In the genomic region with DNA sequence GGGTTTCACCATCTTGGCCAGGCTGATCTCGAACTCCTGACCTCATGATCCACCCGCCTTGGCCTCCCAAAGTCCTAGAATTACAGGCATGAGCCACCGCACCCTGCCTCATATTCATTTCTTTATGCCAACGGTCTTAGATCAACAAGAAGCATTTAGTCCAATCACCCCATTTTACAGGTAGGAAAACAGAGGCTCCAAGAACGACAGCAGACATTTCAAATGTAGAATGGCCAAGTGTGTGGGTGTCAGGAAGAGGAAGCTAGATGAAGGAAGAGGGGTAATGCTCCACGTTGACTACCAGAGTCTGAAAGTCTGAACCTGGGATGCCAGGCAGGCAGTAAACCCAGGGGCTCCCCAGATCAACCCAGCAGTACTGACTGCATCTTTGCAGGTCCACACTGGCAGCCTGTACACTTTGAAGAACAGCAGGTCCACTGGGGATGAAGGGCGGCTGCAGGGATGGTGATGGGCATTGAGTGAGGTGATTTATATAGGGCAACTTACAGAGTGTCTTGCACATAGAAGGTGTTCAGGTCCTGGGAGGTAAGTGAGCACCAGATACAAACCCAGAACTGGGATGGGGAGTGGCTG, we compare ENCODE assay signal across 16 cellular contexts.
DNase-seq lines count a peak whose midpoint lies in the region; ATAC-seq and TF ChIP-seq lines count a peak whose summit lies in the region.
"Had no signal": no experiment of that assay in that cellular context is flagged by ENCODE, and none has a peak within 500 bp of the region (broad histone marks: within the 10 kb centered on the region; RNA-seq: fewer than 3 reads in every experiment).

No MANE protein-coding gene starts in this region.

- no peaks in the 10 kb centered on the region for H4K20me1 ChIP-seq in PC-3 (ENCODE audit: low read length)
- no peaks in the 10 kb centered on the region for H4K20me1 ChIP-seq in mammary epithelial cell (ENCODE audit: insufficient read depth, low read length)

- H3K4me1 Mint-ChIP-seq in nephron: peaks cover 72% of the 10 kb centered on the region
- H3K4me1 Mint-ChIP-seq in CD4-positive, alpha-beta T cell (ENCODE audit: low read depth): no peaks in the 10 kb centered on the region

- no peak overlapping the region; the same call in 1 of the 2 replicates for H3K9ac ChIP-seq in PC-3 (ENCODE audit: low read length)
- H3K9ac ChIP-seq in mammary epithelial cell (ENCODE audit: insufficient read depth, low read length): no peak overlapping the region

- H3K36me3 ChIP-seq in PC-3 (ENCODE audit: low read depth, low read length): no peaks in the 10 kb centered on the region
- H3K36me3 ChIP-seq in mammary epithelial cell (ENCODE audit: insufficient read depth, low read length): no peaks in the 10 kb centered on the region
- H3K36me3 ChIP-seq in thyroid gland: no peaks in the 10 kb centered on the region
- H3K36me3 ChIP-seq in tibial nerve: no peaks in the 10 kb centered on the region
- H3K36me3 ChIP-seq: HAP-1 had no signal

- TF ChIP-seq POLR2A in thyroid gland (IDR thresholded peaks at IDR 0.05) (no peak), tibial nerve (IDR thresholded peaks at IDR 0.05) (no peak)

- no peaks in the 10 kb centered on the region for H3K9me3 Mint-ChIP-seq in nephron
- H3K9me3 Mint-ChIP-seq in CD4-positive, alpha-beta T cell: no peaks in the 10 kb centered on the region

- H2AFZ ChIP-seq in PC-3 (ENCODE audit: low read length) (no peak overlapping the region), mammary epithelial cell (ENCODE audit: low read depth, low read length) (no peak overlapping the region)

- ATAC-seq in PC-3: no peak
- ATAC-seq in CD4-positive, alpha-beta T cell (ENCODE audit: poor library complexity): no peak
- ATAC-seq in HG02973 (IDR thresholded peaks at IDR 0.05; ENCODE audit: unreplicated experiment): no peak

- H3K4me1 ChIP-seq in PC-3 (ENCODE audit: insufficient read depth, low read length) (peaks cover 68% of the 10 kb centered on the region), mammary epithelial cell (ENCODE audit: insufficient read depth, low read length) (peaks cover 74% of the 10 kb centered on the region), thyroid gland (peaks cover 43 to 47% of the 10 kb centered on the region in 2 donors), tibial nerve (peaks cover 0 to 39% (median 0%) of the 10 kb centered on the region in 4 donors)
- H3K4me1 ChIP-seq: HAP-1 had no signal

- dilution Hi-C loops in mammary epithelial cell (cut with HindIII; ENCODE audit: low sequenced_read_pairs): no loop called here

- H3F3A ChIP-seq in PC-3 (ENCODE audit: low read length, unreplicated experiment): peaks cover 4% of the 10 kb centered on the region

- in situ Hi-C loops in mammary epithelial cell (cut with MboI; ENCODE audit: low sequenced_read_pairs in 2 of 2): no loop called here

- no peaks in the 10 kb centered on the region for H3K79me2 ChIP-seq in PC-3 (ENCODE audit: low read length)
- H3K79me2 ChIP-seq in mammary epithelial cell (ENCODE audit: insufficient read depth, low read length): no peaks in the 10 kb centered on the region

- no TSS peak for BruUV-seq in PC-3 (replicated peaks; lab: Mats Ljungman, UMichigan)
- no TSS peak for BruUV-seq in mammary epithelial cell (replicated peaks; lab: Mats Ljungman, UMichigan)

- DNase-seq in PC-3: no peak
- no peak for DNase-seq in mammary epithelial cell
- DNase-seq in thyroid gland: no peak
- no peak for DNase-seq in CD4-positive, alpha-beta T cell
- no peak for DNase-seq in nucleus accumbens (lab: John Stamatoyannopoulos, UW)
- DNase-seq in tibial nerve (ENCODE audit: low spot score in 2 of 2): no peak
- DNase-seq: DND-41, KBM-7, NCI-H1436 treated with DMSO at 0.1 percent for 48 hours, NCI-H2029 treated with DMSO at 0.1 percent for 48 hours, NCI-H2171 treated with DMSO at 0.1 percent for 48 hours, NCI-H748 treated with DMSO at 0.1 percent for 48 hours, OCI-M1 had no signal

- no peak overlapping the region for H3K4me3 Mint-ChIP-seq in nephron
- H3K4me3 Mint-ChIP-seq in CD4-positive, alpha-beta T cell: no peak overlapping the region

- TF ChIP-seq CTCF in PC-3 (conservative IDR thresholded peaks at IDR 0.05; ENCODE audit: low read depth, low read length) (no peak), mammary epithelial cell (conservative IDR thresholded peaks at IDR 0.05 in 1 of 2, IDR thresholded peaks at IDR 0.05 in 1 of 2; ENCODE audit: extremely low read depth in 1 of 2, insufficient read depth in 1 of 2, low read depth in 1 of 2, low read length in 2 of 2) (no peak), nephron (IDR thresholded peaks at IDR 0.05; ENCODE audit: unreplicated experiment in 3 of 3) (no peak), thyroid gland (IDR thresholded peaks at IDR 0.05) (no peak), tibial nerve (IDR thresholded peaks at IDR 0.05) (no peak)
- no peak for TF ChIP-seq CTCF in CD4-positive, alpha-beta T cell (IDR thresholded peaks at IDR 0.05)

- H3K4me2 ChIP-seq in PC-3 (ENCODE audit: low read length) (no peak overlapping the region), mammary epithelial cell (ENCODE audit: insufficient read depth, low read depth, low read length) (no peak overlapping the region)

- peak overlapping the region in 2 of 3 experiments; percentile 90 to 99 for H3K27ac Mint-ChIP-seq in nephron
- H3K27ac Mint-ChIP-seq in CD4-positive, alpha-beta T cell: no peak overlapping the region

- WGBS in mammary epithelial cell (ENCODE audit: low coverage, missing lambda C conversion rate): 80% methylated on average over 7 of the region's 7 CpGs
- 87 to 92% methylated on average over 7 of the region's 7 CpGs for WGBS in thyroid gland, 2 donors
- WGBS in tibial nerve, 2 donors: 82 to 86% methylated on average over 7 of the region's 7 CpGs

- peak overlapping the region; percentile 99 for H3K27ac ChIP-seq in PC-3 (ENCODE audit: low read length)
- peak overlapping the region; percentile 81 for H3K27ac ChIP-seq in mammary epithelial cell (ENCODE audit: insufficient read depth, low read depth, low read length)
- H3K27ac ChIP-seq in thyroid gland: peak overlapping the region; percentile 92 to 98 (median 95)
- H3K27ac ChIP-seq in CD4-positive, alpha-beta T cell (ENCODE audit: low read depth, low read length): no peak overlapping the region
- H3K27ac ChIP-seq in tibial nerve: no peak overlapping the region

- H3K27me3 ChIP-seq in PC-3 (ENCODE audit: low read length) (no peaks in the 10 kb centered on the region), mammary epithelial cell (ENCODE audit: insufficient read depth, low read length) (no peaks in the 10 kb centered on the region), thyroid gland (no peaks in the 10 kb centered on the region), tibial nerve (no peaks in the 10 kb centered on the region)
- H3K27me3 ChIP-seq in CD4-positive, alpha-beta T cell (ENCODE audit: control insufficient read depth, insufficient read depth, low read length): no peaks in the 10 kb centered on the region

- no peaks in the 10 kb centered on the region for H3K9me2 ChIP-seq in PC-3 (replicated peaks; ENCODE audit: low read length)

- H3K4me3 ChIP-seq in PC-3 (ENCODE audit: low read length): no peak overlapping the region
- H3K4me3 ChIP-seq in mammary epithelial cell (replicated peaks in 1 of 3; ENCODE audit: insufficient read depth in 1 of 3, low read depth in 2 of 3, low read length in 3 of 3): no peak overlapping the region
- H3K4me3 ChIP-seq in thyroid gland (replicated peaks in 1 of 3): no peak overlapping the region
- H3K4me3 ChIP-seq in tibial nerve: no peak overlapping the region
- H3K4me3 ChIP-seq: HAP-1 had no signal

- POLR2A ChIA-PET in PC-3 (lab: Charles Lee; ENCODE audit: unreplicated experiment): no interaction called here
- POLR2A ChIA-PET in CD4-positive, alpha-beta T cell (lab: Charles Lee): no interaction called here

- H3K36me3 Mint-ChIP-seq in nephron (ENCODE audit: low read depth): no peaks in the 10 kb centered on the region
- H3K36me3 Mint-ChIP-seq in CD4-positive, alpha-beta T cell (ENCODE audit: low read depth): no peaks in the 10 kb centered on the region

- CTCF ChIA-PET in PC-3 (lab: Charles Lee) (no interaction called here), mammary epithelial cell (lab: Charles Lee; ENCODE audit: low non-redundant PET) (interaction anchor here (1.4 kb wide), 1 partner anchor 31 kb away, joined by 6 read pairs; no protein-coding TSS in a partner anchor)
- CTCF ChIA-PET in CD4-positive, alpha-beta T cell (lab: Charles Lee): no interaction called here

- TF ChIP-seq EP300 in tibial nerve (IDR thresholded peaks at IDR 0.05): no peak

- H3K9me3 ChIP-seq in PC-3 (ENCODE audit: low read length) (no peaks in the 10 kb centered on the region), mammary epithelial cell (replicated peaks; ENCODE audit: insufficient read depth, low read length) (no peaks in the 10 kb centered on the region), thyroid gland (no peaks in the 10 kb centered on the region), tibial nerve (no peaks in the 10 kb centered on the region)
- H3K9me3 ChIP-seq in CD4-positive, alpha-beta T cell (ENCODE audit: control insufficient read depth, low read length): no peaks in the 10 kb centered on the region
- H3K9me3 ChIP-seq: HAP-1 had no signal

- intact Hi-C loops in PC-3 (cut with micrococcal nuclease) (no loop called here), mammary epithelial cell (cut with micrococcal nuclease) (loop anchor here (5.0 kb wide), 1 partner anchor 46 kb away; no protein-coding TSS in a partner anchor), thyroid gland (cut with DNase I) (no loop called here)
- intact Hi-C loops in CD4-positive, alpha-beta T cell (cut with DNase I, micrococcal nuclease): no loop called here

- peaks cover 13% of the 10 kb centered on the region for H3K27me3 Mint-ChIP-seq in nephron (ENCODE audit: low read depth)
- peaks cover 21% of the 10 kb centered on the region for H3K27me3 Mint-ChIP-seq in CD4-positive, alpha-beta T cell

Comparison
In these comparisons a context has a peak if more than half of its experiments do, and no peak if none do; other contexts are left out.
1. H3K27ac ChIP-seq: peak in PC-3 (single experiment), mammary epithelial cell (single experiment) and thyroid gland (3 of 3); none in CD4-positive, alpha-beta T cell (single experiment) and tibial nerve (0 of 4).